In the genomic region with DNA sequence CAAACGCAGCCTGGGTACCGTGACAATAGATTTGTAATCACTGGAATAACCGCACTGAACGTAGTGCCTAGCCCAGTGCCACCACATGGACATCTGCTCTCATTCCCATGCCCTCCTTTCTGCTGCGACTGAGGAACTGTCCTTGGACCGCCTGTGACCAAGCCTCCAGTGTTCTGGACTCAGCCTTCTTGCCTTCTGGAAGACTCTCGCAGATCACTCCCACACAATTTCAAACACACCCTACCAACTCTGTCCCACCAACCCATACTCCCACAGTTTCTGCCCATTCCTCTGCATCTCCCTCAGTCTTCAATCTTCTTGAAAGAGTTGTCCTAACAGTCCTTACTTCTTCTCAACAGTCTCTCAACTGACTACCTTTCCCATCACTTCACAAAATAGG, we compare ENCODE assay signal across 8 cellular contexts. TPM values are rescaled to one million over a fixed set of nuclear protein-coding genes. Genes with fewer than 3 reads are reported as not detected.
DNase-seq lines count a peak whose midpoint lies in the region; ATAC-seq and TF ChIP-seq lines count a peak whose summit lies in the region.

No MANE protein-coding gene starts in this region.

- H3K36me3 ChIP-seq in lower lobe of right lung = peaks cover 8% of the 10 kb centered on the region

- peaks cover 30% of the 10 kb centered on the region for H3K36me3 Mint-ChIP-seq in activated naive CD8-positive, alpha-beta T cell treated with anti-CD3 and anti-CD28 coated beads, Interleukin-2, amount 10 ng/mL, durations not matched to agents 7 days and 5 days

- in situ Hi-C loops in GM13976 (cut with MboI; ENCODE audit: low sequenced_read_pairs, unreplicated experiment) = no loop called here

- peak overlapping the region; percentile 93 for H3K4me3 ChIP-seq in lower lobe of right lung

- H3K4me1 ChIP-seq in lower lobe of right lung = peaks cover 65% of the 10 kb centered on the region

- no peaks in the 10 kb centered on the region for H3K9me3 ChIP-seq in lower lobe of right lung

- DNase-seq in activated T-cell treated with anti-CD3 and anti-CD28 coated beads, Interleukin-2, amount 50 U/mL, for 1 hour = peak; percentile 42
- no peak for DNase-seq in activated T-cell treated with anti-CD3 and anti-CD28 coated beads for 4 hours
- DNase-seq in activated naive CD8-positive, alpha-beta T cell treated with anti-CD3 and anti-CD28 coated beads, Interleukin-2, amount 10 ng/mL, durations not matched to agents 7 days and 5 days = no peak
- DNase-seq in lower lobe of right lung = no peak
- no peak for DNase-seq in NCI-H1694 (lab: John Stamatoyannopoulos, UW)
- DNase-seq in mesenteric fat pad (ENCODE audit: low spot score) = no peak
- DNase-seq in GM13976 (ENCODE audit: low spot score) = no peak

- H3K27ac Mint-ChIP-seq in activated naive CD8-positive, alpha-beta T cell treated with anti-CD3 and anti-CD28 coated beads, Interleukin-2, amount 10 ng/mL, durations not matched to agents 7 days and 5 days = peak overlapping the region; percentile 96

- intact Hi-C loops in lower lobe of right lung (cut with DNase I) = no loop called here

- no peaks in the 10 kb centered on the region for H3K27me3 ChIP-seq in lower lobe of right lung (ENCODE audit: low read depth)

- no peaks in the 10 kb centered on the region for H3K27me3 Mint-ChIP-seq in activated naive CD8-positive, alpha-beta T cell treated with anti-CD3 and anti-CD28 coated beads, Interleukin-2, amount 10 ng/mL, durations not matched to agents 7 days and 5 days

- TF ChIP-seq CTCF in lower lobe of right lung (IDR thresholded peaks at IDR 0.05) = no peak
- no peak for TF ChIP-seq CTCF in GM13976 (IDR thresholded peaks at IDR 0.05; ENCODE audit: borderline replicate concordance, control extremely low read depth, extremely low read depth, insufficient read depth, missing control alignments)

- H3K4me3 Mint-ChIP-seq in activated naive CD8-positive, alpha-beta T cell treated with anti-CD3 and anti-CD28 coated beads, Interleukin-2, amount 10 ng/mL, durations not matched to agents 7 days and 5 days = peak overlapping the region; percentile 98

- ATAC-seq in HG03378 (IDR thresholded peaks at IDR 0.05; ENCODE audit: unreplicated experiment) (peak; percentile 6), lower lobe of right lung (no peak)
- ATAC-seq in activated naive CD8-positive, alpha-beta T cell treated with anti-CD3 and anti-CD28 coated beads, Interleukin-2, amount 10 ng/mL, durations not matched to agents 7 days and 5 days (ENCODE audit: low read depth) = no peak

- POLR2A ChIA-PET in activated naive CD8-positive, alpha-beta T cell treated with anti-CD3 and anti-CD28 coated beads, Interleukin-2, amount 10 ng/mL, durations not matched to agents 7 days and 5 days (lab: Charles Lee) = interaction anchor here (0.6 to 1.3 kb wide), 7 partner anchors 19 to 1431 kb away, joined by 3 to 14 read pairs (median 5); partner anchors contain the start of gene CNOT11

- H3K27ac ChIP-seq in lower lobe of right lung = peak overlapping the region; percentile 95

- peaks cover 58% of the 10 kb centered on the region for H3K4me1 Mint-ChIP-seq in activated naive CD8-positive, alpha-beta T cell treated with anti-CD3 and anti-CD28 coated beads, Interleukin-2, amount 10 ng/mL, durations not matched to agents 7 days and 5 days

- H3K9me3 Mint-ChIP-seq in activated naive CD8-positive, alpha-beta T cell treated with anti-CD3 and anti-CD28 coated beads, Interleukin-2, amount 10 ng/mL, durations not matched to agents 7 days and 5 days = no peaks in the 10 kb centered on the region

RNA-seq across cellular contexts. Expression of gene RNF149, which starts 2.1 kb away (rescaled TPM):
- total RNA-seq in activated naive CD8-positive, alpha-beta T cell treated with anti-CD3 and anti-CD28 coated beads, Interleukin-2, amount 10 ng/mL, durations not matched to agents 7 days and 5 days = 10 to 100 TPM; 90.1 to 90.3 TPM
- total RNA-seq in lower lobe of right lung = 158 TPM
- 105 TPM for total RNA-seq in mesenteric fat pad

RNA-seq across cellular contexts. Expression of gene CNOT11, which starts 53.7 kb away (rescaled TPM):
- 10 to 100 TPM; 64.2 to 65.0 TPM for total RNA-seq in activated naive CD8-positive, alpha-beta T cell treated with anti-CD3 and anti-CD28 coated beads, Interleukin-2, amount 10 ng/mL, durations not matched to agents 7 days and 5 days
- total RNA-seq in lower lobe of right lung = 29.3 TPM
- 28.7 TPM for total RNA-seq in mesenteric fat pad
